8 cellular contexts compared by ENCODE assay signal in the genomic region with DNA sequence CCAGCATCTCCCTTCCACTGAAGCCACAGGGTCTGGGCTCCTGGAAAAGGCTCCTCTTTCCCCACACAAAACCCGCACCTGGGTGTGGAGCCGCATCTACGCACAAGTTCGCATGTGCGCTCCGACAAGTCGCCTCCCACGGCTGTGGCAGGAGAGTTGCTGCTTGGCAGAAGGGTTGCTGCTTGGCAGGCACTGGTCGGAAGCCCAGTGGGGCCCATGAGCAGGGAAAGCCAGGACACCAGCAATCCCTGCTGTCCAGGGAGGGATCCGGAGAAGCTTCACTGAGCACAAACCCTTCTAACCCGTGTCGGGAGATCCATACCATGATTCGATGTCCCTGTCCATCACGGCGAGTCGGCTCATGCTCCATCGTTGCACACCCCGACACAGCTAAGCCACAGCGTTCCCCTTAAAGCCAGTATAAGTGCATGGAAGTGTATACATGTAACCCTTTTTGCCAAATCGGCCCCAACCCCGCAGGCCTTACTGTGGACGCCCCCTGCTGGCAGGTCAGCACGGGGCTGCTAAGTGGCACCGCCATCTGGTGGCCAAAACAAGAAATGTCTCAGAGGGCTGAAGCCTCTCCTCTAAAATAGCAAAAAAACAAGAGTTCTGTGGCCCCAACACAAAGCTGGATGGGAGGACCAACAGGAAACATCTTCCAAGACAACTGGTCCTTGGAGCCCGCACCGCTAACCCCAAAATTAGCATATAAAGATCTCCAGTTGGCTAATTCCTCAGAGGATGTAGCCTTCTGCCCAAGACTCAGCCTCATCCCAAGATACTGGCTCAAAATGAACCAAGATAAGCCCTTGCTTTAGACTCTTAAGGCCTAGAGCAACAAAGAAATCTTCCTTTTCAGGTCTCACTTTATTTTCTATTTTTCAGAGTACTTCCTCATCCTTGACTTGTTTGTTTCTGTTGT. TPM values are rescaled to one million over a fixed set of nuclear protein-coding genes. Genes with fewer than 3 reads are reported as not detected.
DNase-seq lines count a peak whose midpoint lies in the region; ATAC-seq and TF ChIP-seq lines count a peak whose summit lies in the region.

No MANE protein-coding gene starts in this region.

- H3K36me3 Mint-ChIP-seq in brain (no peaks in the 10 kb centered on the region), immature natural killer cell (no peaks in the 10 kb centered on the region)

- H3K9me3 Mint-ChIP-seq in brain (peaks cover 0 to 2% (median 0%) of the 10 kb centered on the region in 5 experiments), immature natural killer cell (no peaks in the 10 kb centered on the region)

- H3K27me3 Mint-ChIP-seq in brain (peaks cover 25% of the 10 kb centered on the region), immature natural killer cell (ENCODE audit: low read depth in 3 of 3) (peaks cover 3 to 15% (median 13%) of the 10 kb centered on the region in 3 donors)

- H3K4me1 Mint-ChIP-seq in brain: peaks cover 16% of the 10 kb centered on the region
- H3K4me1 Mint-ChIP-seq in immature natural killer cell: peaks cover 8 to 10% of the 10 kb centered on the region in 2 donors

- H3K27ac Mint-ChIP-seq in brain (peak overlapping the region in 3 of 5 experiments; percentile 24 to 69 (median 57)), immature natural killer cell (peak overlapping the region in 1 of 6 donors; percentile 79)

- ATAC-seq in GM19324 (IDR thresholded peaks at IDR 0.05; ENCODE audit: low FRiP score, unreplicated experiment): no peak

- peak overlapping the region in 1 of 5 experiments; percentile 3 for H3K4me3 Mint-ChIP-seq in brain
- H3K4me3 Mint-ChIP-seq in immature natural killer cell: no peak overlapping the region

- H3K4me3 ChIP-seq in WERI-Rb-1 (ENCODE audit: low read depth, low read length): no peak overlapping the region

- no peaks in the 10 kb centered on the region for H3K27me3 ChIP-seq in WERI-Rb-1 (ENCODE audit: insufficient read depth, low read depth, severe bottlenecking)

- H3K36me3 ChIP-seq in WERI-Rb-1: no peaks in the 10 kb centered on the region

- peak; percentile 100 for TF ChIP-seq CTCF in GM20000 (IDR thresholded peaks at IDR 0.05; ENCODE audit: extremely low read depth, missing control alignments)
- TF ChIP-seq CTCF in WERI-Rb-1 (IDR thresholded peaks at IDR 0.05; ENCODE audit: low read depth, low read length): peak; percentile 99
- TF ChIP-seq CTCF in brain (conservative IDR thresholded peaks at IDR 0.05): peak; percentile 100

- no peaks in the 10 kb centered on the region for H3K9me3 ChIP-seq in WERI-Rb-1 (ENCODE audit: severe bottlenecking)

- DNase-seq in AG08396 (ENCODE audit: low spot score): peak; percentile 85
- peak; percentile 89 for DNase-seq in GM20000 (ENCODE audit: low spot score)
- peak; percentile 72 for DNase-seq in NCI-H2196 (lab: John Stamatoyannopoulos, UW; ENCODE audit: unreplicated experiment)
- peak; percentile 81 for DNase-seq in WERI-Rb-1
- DNase-seq in immature natural killer cell: peak; percentile 81 to 86 (median 81)
- DNase-seq in stimulated activated CD4-positive, alpha-beta T cell treated with anti-CD3 and anti-CD28 coated beads, Interleukin-15, amount 100 ng/mL, for 1 hour (ENCODE audit: low read depth in 1 of 2, low spot score in 1 of 2): peak; percentile 82

- H3K27ac ChIP-seq in WERI-Rb-1: no peak overlapping the region

RNA-seq across cellular contexts. Expression of a gene that starts 8.3 kb away (rescaled TPM):
- polyA plus RNA-seq in brain (ENCODE audit: insufficient read depth, low read depth, low replicate concordance) (not detected), immature natural killer cell (not detected)

RNA-seq across cellular contexts. Expression of a gene that starts 33.1 kb away (rescaled TPM):
- 3.9 TPM for polyA plus RNA-seq in brain (ENCODE audit: insufficient read depth, low read depth, low replicate concordance)
- polyA plus RNA-seq in immature natural killer cell: 10 to 100 TPM; 18.0 to 57.0 (median 24.2) TPM

RNA-seq across cellular contexts. Expression of a gene that starts 35.7 kb away (rescaled TPM):
- polyA plus RNA-seq in brain (ENCODE audit: insufficient read depth, low read depth, low replicate concordance) (8.8 TPM), immature natural killer cell (1 to 10 TPM; 2.0 to 8.3 (median 3.6) TPM)

RNA-seq across cellular contexts. Expression of a gene that starts 48.9 kb away (rescaled TPM):
- polyA plus RNA-seq in brain (ENCODE audit: insufficient read depth, low read depth, low replicate concordance) (9.5 TPM), immature natural killer cell (1 to 10 TPM; 3.2 to 3.5 (median 3.2) TPM)
